8 cellular contexts compared by ENCODE assay signal in the genomic region with DNA sequence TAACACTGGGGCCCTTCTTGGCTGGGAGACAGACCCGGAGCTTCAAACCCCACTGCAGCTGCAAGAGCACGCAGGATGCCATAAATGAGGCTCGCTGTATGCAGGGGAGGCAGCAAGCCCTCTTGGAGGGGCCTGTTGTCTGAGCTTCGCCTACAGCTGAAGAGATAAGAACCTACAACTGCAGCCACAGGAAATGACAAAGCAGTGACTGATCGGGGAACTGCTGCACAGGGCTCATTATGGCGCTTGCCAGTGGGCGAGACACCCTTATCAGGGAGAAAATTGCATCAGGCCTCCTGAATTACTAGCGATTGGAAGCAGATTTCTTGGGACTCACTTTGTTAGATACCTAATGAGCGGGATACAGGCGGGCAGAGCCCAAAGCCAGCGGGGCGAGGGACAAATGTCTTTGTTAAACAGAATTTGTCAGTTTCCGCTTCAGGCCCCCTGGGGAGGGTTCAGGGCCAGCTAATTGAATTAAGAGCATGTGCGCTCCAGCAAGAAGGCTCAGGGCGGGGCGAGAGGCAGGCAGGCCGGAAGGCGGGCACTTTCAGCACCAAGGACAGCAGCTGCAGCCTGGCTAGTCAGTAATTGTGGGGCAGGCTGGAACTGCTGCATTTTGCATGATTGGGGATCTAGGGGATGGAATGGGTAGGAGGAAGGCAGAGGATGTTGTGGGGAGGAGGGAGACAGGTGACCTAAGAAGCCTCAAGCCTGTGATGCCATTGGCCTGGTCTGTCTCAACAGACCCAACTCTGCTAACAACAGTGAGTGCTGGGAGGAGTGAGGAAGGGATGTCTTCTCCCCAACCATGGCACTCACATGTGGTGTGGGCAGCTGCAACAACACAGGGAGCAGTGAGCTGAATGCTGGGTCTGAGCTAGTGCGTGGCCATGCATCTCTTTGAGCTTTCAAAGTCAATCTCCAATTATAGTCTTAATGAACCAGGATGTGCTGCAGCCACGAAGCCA.
DNase-seq lines count a peak whose midpoint lies in the region; ATAC-seq and TF ChIP-seq lines count a peak whose summit lies in the region.

No MANE protein-coding gene starts in this region.

- no peak for TF ChIP-seq CTCF in GM12865 (IDR thresholded peaks at IDR 0.05; ENCODE audit: insufficient read depth, low read depth, low read length, missing control alignments)

- no peak for ATAC-seq in HG03280 (IDR thresholded peaks at IDR 0.05; ENCODE audit: unreplicated experiment)
- no peak for ATAC-seq in HG02678 (IDR thresholded peaks at IDR 0.05; ENCODE audit: unreplicated experiment)

- DNase-seq in GM12865 (ENCODE audit: low read depth) (peak; percentile 81), NCI-H2081 (lab: John Stamatoyannopoulos, UW) (peak; percentile 84 to 93), caudate nucleus (lab: John Stamatoyannopoulos, UW) (peak in 45 of 61 donors; percentile 2 to 57 (median 21)), kidney tubule cell (ENCODE audit: low spot score) (peak; percentile 64)
- peak; percentile 75 for DNase-seq in activated CD4-positive, CD25-positive, alpha-beta regulatory T cell treated with anti-CD3 and anti-CD28 coated beads, Interleukin-2, amount 50 U/mL, for 72 hours
- DNase-seq in stimulated activated CD4-positive, alpha-beta T cell treated with anti-CD3 and anti-CD28 coated beads, Interleukin-4, amount 100 ng/mL, for 24 hours, result peak; percentile 68

- H3K27ac ChIP-seq in caudate nucleus (ENCODE audit: low read depth, low read length), result no peak overlapping the region

- H3K4me3 ChIP-seq in GM12865 (ENCODE audit: low read depth, low read length), result no peak overlapping the region

Comparison
In these comparisons a context has a peak if more than half of its experiments do, and no peak if none do; other contexts are left out.
1. DNase-seq: peak in every context shown above with its lines; median percentile 88 in NCI-H2081; 81 in GM12865; 75 in activated CD4-positive, CD25-positive, alpha-beta regulatory T cell treated with anti-CD3 and anti-CD28 coated beads, Interleukin-2, amount 50 U/mL, for 72 hours; 68 in stimulated activated CD4-positive, alpha-beta T cell treated with anti-CD3 and anti-CD28 coated beads, Interleukin-4, amount 100 ng/mL, for 24 hours; 64 in kidney tubule cell; 21 in caudate nucleus.